ENCODE assay signal across 11 cellular contexts in genomic region chr9:105191508-105192118, GRCh38. TPM values are rescaled to one million over a fixed set of nuclear protein-coding genes. Genes with fewer than 3 reads are reported as not detected.
DNase-seq lines count a peak whose midpoint lies in the region; ATAC-seq and TF ChIP-seq lines count a peak whose summit lies in the region.
"Had no signal": no experiment of that assay in that cellular context is flagged by ENCODE, and none has a peak within 500 bp of the region (broad histone marks: within the 10 kb centered on the region; RNA-seq: fewer than 3 reads in every experiment).

No MANE protein-coding gene starts in this region.

- H3K9me3 ChIP-seq in MM.1S (replicated peaks; ENCODE audit: insufficient read depth, low read length) (no peaks in the 10 kb centered on the region), gastroesophageal sphincter (no peaks in the 10 kb centered on the region)

- 70 to 97% methylated on average over 6 to 10 of the region's 10 CpGs for WGBS in gastroesophageal sphincter (ENCODE audit: low coverage in 1 of 2), 2 donors

- peak overlapping the region; percentile 42 for H3K4me2 ChIP-seq in MM.1S (ENCODE audit: low read depth, low read length)

- H3K4me3 ChIP-seq in MM.1S (ENCODE audit: low read length) (no peak overlapping the region; the same call in 1 of the 2 replicates), gastroesophageal sphincter (no peak overlapping the region)

- no peak for TF ChIP-seq EP300 in gastroesophageal sphincter (IDR thresholded peaks at IDR 0.05)

- H2AFZ ChIP-seq in MM.1S (ENCODE audit: low read length): no peak overlapping the region

- no peaks in the 10 kb centered on the region for H3K27me3 Mint-ChIP-seq in Calu3 (ENCODE audit: unreplicated experiment)

- H3K4me1 Mint-ChIP-seq in Calu3 (ENCODE audit: low read depth, unreplicated experiment): peaks cover 14% of the 10 kb centered on the region

- H3K27ac Mint-ChIP-seq in Calu3 (ENCODE audit: unreplicated experiment): peak overlapping the region; percentile 60
- H3K27ac Mint-ChIP-seq: CD8-positive, alpha-beta T cell had no signal

- ATAC-seq in GM21526 (IDR thresholded peaks at IDR 0.05; ENCODE audit: low FRiP score, unreplicated experiment) (peak; percentile 70), gastroesophageal sphincter (peak; percentile 77), HG03135 (IDR thresholded peaks at IDR 0.05; ENCODE audit: unreplicated experiment) (no peak)
- ATAC-seq: CD8-positive, alpha-beta T cell had no signal

- H3F3A ChIP-seq in MM.1S (ENCODE audit: insufficient read depth, low read length): peaks cover 9% of the 10 kb centered on the region

- H3K4me3 Mint-ChIP-seq in Calu3 (ENCODE audit: low read depth, unreplicated experiment): no peak overlapping the region
- H3K4me3 Mint-ChIP-seq: CD8-positive, alpha-beta T cell had no signal

- H3K9me2 ChIP-seq in MM.1S (replicated peaks; ENCODE audit: insufficient read depth, low read length): no peaks in the 10 kb centered on the region

- peak overlapping the region; percentile 17; the same call in 1 of the 2 replicates for H3K27ac ChIP-seq in MM.1S (ENCODE audit: low read length)
- H3K27ac ChIP-seq in gastroesophageal sphincter: no peak overlapping the region
- H3K27ac ChIP-seq: brain microvascular endothelial cell had no signal

- H3K36me3 ChIP-seq in MM.1S (replicated peaks; ENCODE audit: insufficient read depth, low read length) (no peaks in the 10 kb centered on the region), gastroesophageal sphincter (no peaks in the 10 kb centered on the region)
- H3K36me3 ChIP-seq: brain microvascular endothelial cell had no signal

- DNase-seq in Calu3: peak; percentile 29
- DNase-seq in MM.1S: peak; percentile 83
- no peak for DNase-seq in NK-92 treated with Interleukin-12 subunit alpha and Interleukin-12 subunit beta, amount 100 ng/mL, for 24 hours (lab: John Stamatoyannopoulos, UW)
- no peak for DNase-seq in NK-92 (lab: John Stamatoyannopoulos, UW; ENCODE audit: unreplicated experiment)
- no peak for DNase-seq in NCI-H2171 (lab: John Stamatoyannopoulos, UW)
- DNase-seq: brain microvascular endothelial cell; CD8-positive, alpha-beta T cell; NCI-H187 had no signal

- no peak for TF ChIP-seq POLR2A in gastroesophageal sphincter (IDR thresholded peaks at IDR 0.05)

- H4K20me1 ChIP-seq in MM.1S (ENCODE audit: insufficient read depth, low read length): no peaks in the 10 kb centered on the region

- no TSS peak for BruUV-seq in Calu3 (replicated peaks; lab: Mats Ljungman, UMichigan)

- H3K27me3 ChIP-seq in MM.1S (replicated peaks; ENCODE audit: insufficient read depth, low read length) (no peaks in the 10 kb centered on the region), gastroesophageal sphincter (no peaks in the 10 kb centered on the region)
- H3K27me3 ChIP-seq: brain microvascular endothelial cell had no signal

- H3K9ac ChIP-seq in MM.1S (ENCODE audit: low read length): no peak overlapping the region

- intact Hi-C loops in Calu3 (cut with micrococcal nuclease; ENCODE audit: unreplicated experiment): no loop called here

- no peaks in the 10 kb centered on the region for H3K36me3 Mint-ChIP-seq in Calu3 (ENCODE audit: insufficient read depth, unreplicated experiment)
- H3K36me3 Mint-ChIP-seq: CD8-positive, alpha-beta T cell had no signal

- no peaks in the 10 kb centered on the region for H3K9me3 Mint-ChIP-seq in Calu3 (ENCODE audit: low read depth, unreplicated experiment)
- H3K9me3 Mint-ChIP-seq: CD8-positive, alpha-beta T cell had no signal

- H3K4me1 ChIP-seq in MM.1S (ENCODE audit: low read length): peaks cover 17% of the 10 kb centered on the region
- no peaks in the 10 kb centered on the region for H3K4me1 ChIP-seq in gastroesophageal sphincter

- H3K79me2 ChIP-seq in MM.1S (ENCODE audit: low read length): no peaks in the 10 kb centered on the region

- TF ChIP-seq CTCF in Calu3 (IDR thresholded peaks at IDR 0.05; ENCODE audit: unreplicated experiment) (no peak), MM.1S (IDR thresholded peaks at IDR 0.05; ENCODE audit: low read length) (no peak), gastroesophageal sphincter (IDR thresholded peaks at IDR 0.05) (no peak)

- CTCF ChIA-PET in Calu3 (lab: Charles Lee): no interaction called here

RNA-seq across cellular contexts. Expression of gene SLC44A1, which starts 52.8 kb away (rescaled TPM):
- total RNA-seq in Calu3 (2022) (36.6 and 41.2 TPM in 2 replicates), gastroesophageal sphincter (10 to 100 TPM; 27.9 to 49.1 (median 30.6) TPM)

Comparison
In these comparisons a context has a peak if more than half of its experiments do, and no peak if none do; other contexts are left out.
1. DNase-seq: peak in Calu3 (single experiment) and MM.1S (single experiment); none in NK-92 treated with Interleukin-12 subunit alpha and Interleukin-12 subunit beta, amount 100 ng/mL, for 24 hours (single experiment), NK-92 (single experiment) and NCI-H2171 (single experiment).